Comparison of ENCODE assay signal across 18 cellular contexts in the genomic region with DNA sequence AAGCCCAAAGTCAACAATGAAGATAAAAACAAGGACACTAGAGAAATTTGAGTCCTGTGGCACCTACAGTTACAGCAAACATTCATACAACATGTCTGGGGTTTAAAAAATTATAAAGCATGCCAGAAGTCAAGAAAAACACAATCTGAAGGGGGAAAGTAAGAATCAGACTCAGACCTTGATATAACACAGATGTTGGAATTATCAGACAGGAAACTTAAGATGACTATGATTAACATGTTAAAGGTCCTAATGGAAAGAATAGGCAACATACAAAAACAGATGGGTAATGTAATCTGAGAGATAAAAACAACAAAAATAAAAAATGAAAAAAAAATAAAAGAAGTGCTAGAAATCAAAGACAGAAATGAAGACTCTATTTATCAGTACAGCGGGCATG.
DNase-seq lines count a peak whose midpoint lies in the region; ATAC-seq, FAIRE-seq and TF ChIP-seq lines count a peak whose summit lies in the region.
"Had no signal": no experiment of that assay in that cellular context is flagged by ENCODE, and none has a peak within 500 bp of the region (broad histone marks: within the 10 kb centered on the region; RNA-seq: fewer than 3 reads in every experiment).

No MANE protein-coding gene starts in this region.

- H3K27me3 Mint-ChIP-seq in HFFc6 (ENCODE audit: insufficient read depth): no peaks in the 10 kb centered on the region
- no peaks in the 10 kb centered on the region for H3K27me3 Mint-ChIP-seq in immature natural killer cell (ENCODE audit: low read depth in 3 of 3)

- no peak for TF ChIP-seq CTCF in HFFc6 (IDR thresholded peaks at IDR 0.05)
- TF ChIP-seq CTCF in fibroblast of mammary gland (conservative IDR thresholded peaks at IDR 0.05; ENCODE audit: control insufficient read depth, insufficient read depth, low read depth, low read length): no peak
- no peak for TF ChIP-seq CTCF in thoracic aorta (IDR thresholded peaks at IDR 0.05)

- H3K36me3 ChIP-seq in thoracic aorta: no peaks in the 10 kb centered on the region

- H3K36me3 Mint-ChIP-seq in HFFc6 (ENCODE audit: low read depth) (no peaks in the 10 kb centered on the region), immature natural killer cell (no peaks in the 10 kb centered on the region)
- H3K36me3 Mint-ChIP-seq: CD8-positive, alpha-beta memory T cell had no signal

- H3K9me3 Mint-ChIP-seq in HFFc6 (no peaks in the 10 kb centered on the region), immature natural killer cell (peaks cover 0 to 4% (median 0%) of the 10 kb centered on the region in 6 donors)
- H3K9me3 Mint-ChIP-seq: IgD-negative memory B cell had no signal

- DNase-seq in HFFc6 (no peak), fibroblast of mammary gland (ENCODE audit: low read depth) (peak; percentile 59), thoracic aorta (ENCODE audit: low spot score) (no peak), immature natural killer cell (no peak), COR-L47 (lab: John Stamatoyannopoulos, UW) (no peak)
- DNase-seq: ACHN; C1 segment of cervical spinal cord; CD8-positive, alpha-beta memory T cell; DMS79; H9; Karpas-422; NCI-H1417 treated with DMSO at 0.1 percent for 48 hours; NCI-H187 treated with DMSO at 0.1 percent for 48 hours; NCI-H526 had no signal

- H3K4me3 Mint-ChIP-seq in HFFc6 (peak overlapping the region; percentile 55), immature natural killer cell (no peak overlapping the region)
- H3K4me3 Mint-ChIP-seq: CD8-positive, alpha-beta memory T cell; H9; IgD-negative memory B cell had no signal

- no peaks in the 10 kb centered on the region for H3K9me3 ChIP-seq in thoracic aorta

- H3K27ac Mint-ChIP-seq in HFFc6 (peak overlapping the region; percentile 0; the same call in 1 of the 2 replicates), immature natural killer cell (no peak overlapping the region)
- H3K27ac Mint-ChIP-seq: CD8-positive, alpha-beta memory T cell had no signal

- H3K4me1 ChIP-seq in thoracic aorta (ENCODE audit: control insufficient read depth in 1 of 2, low read depth in 2 of 2): no peaks in the 10 kb centered on the region

- no peak overlapping the region for H3K4me3 ChIP-seq in fibroblast of mammary gland (ENCODE audit: control insufficient read depth, low read depth, low read length)
- H3K4me3 ChIP-seq in thoracic aorta: peak overlapping the region; percentile 39

- H3K4me1 Mint-ChIP-seq in HFFc6 (ENCODE audit: low read depth): peaks cover 42% of the 10 kb centered on the region
- H3K4me1 Mint-ChIP-seq in immature natural killer cell: no peaks in the 10 kb centered on the region
- H3K4me1 Mint-ChIP-seq: CD8-positive, alpha-beta memory T cell had no signal

- FAIRE-seq in TTC549 (lab: Jason Lieb, UNC): peak; percentile 69

- no peaks in the 10 kb centered on the region for H3K27me3 ChIP-seq in thoracic aorta (replicated peaks; ENCODE audit: insufficient read depth)

- ATAC-seq in thoracic aorta (ENCODE audit: insufficient number of reproducible peaks, low FRiP score, low read depth) (no peak), GM21360 (IDR thresholded peaks at IDR 0.05; ENCODE audit: unreplicated experiment) (no peak)
- ATAC-seq: Panc1 had no signal

- H3K27ac ChIP-seq in thoracic aorta: no peak overlapping the region
